39 cellular contexts compared by ENCODE assay signal in genomic region chr4:68297137-68297536, GRCh38. TPM values are rescaled to one million over a fixed set of nuclear protein-coding genes. Genes with fewer than 3 reads are reported as not detected.
"Had no signal": no experiment of that assay in that cellular context is flagged by ENCODE, and none has a peak within 500 bp of the region (broad histone marks: within the 10 kb centered on the region; RNA-seq: fewer than 3 reads in every experiment).

No MANE protein-coding gene starts in this region.

- H3K4me3 ChIP-seq: MG63 had no signal

- H3K9me3 ChIP-seq: MG63 had no signal

- H3K27me3 ChIP-seq: MG63 had no signal

- DNase-seq: Karpas-422, Kasumi-1, MG63, MM.1S, MV-4-11, NCI-H1048, NCI-H1092, NCI-H1092 treated with DMSO at 0.1 percent for 48 hours, NCI-H1105, NCI-H1105 treated with DMSO at 0.1 percent for 48 hours, NCI-H1417, NCI-H1417 treated with DMSO at 0.1 percent for 48 hours, NCI-H1436, NCI-H1436 treated with DMSO at 0.1 percent for 48 hours, NCI-H146, NCI-H1694, NCI-H1694 treated with DMSO at 0.1 percent for 48 hours, NCI-H187, NCI-H187 treated with DMSO at 0.1 percent for 48 hours, NCI-H1930, NCI-H2029, NCI-H2029 treated with DMSO at 0.1 percent for 48 hours, NCI-H2081, NCI-H2081 treated with DMSO at 0.1 percent for 48 hours, NCI-H2107, NCI-H2171, NCI-H2171 treated with DMSO at 0.1 percent for 48 hours, NCI-H2227 treated with DMSO at 0.1 percent for 48 hours, NCI-H226, NCI-H345, NCI-H446, NCI-H446 treated with DMSO at 0.1 percent for 48 hours, NCI-H510A, NCI-H510A treated with DMSO at 0.1 percent for 48 hours, NCI-H524 had no signal

- H3K36me3 ChIP-seq: MG63 had no signal

RNA-seq across cellular contexts. Expression of gene TMPRSS11B, which starts 51.6 kb away (rescaled TPM):
- total RNA-seq: LHCN-M2, M059J, MCF 10A, NCI-H460 had no signal
